11 cellular contexts compared by ENCODE assay signal in the genomic region with DNA sequence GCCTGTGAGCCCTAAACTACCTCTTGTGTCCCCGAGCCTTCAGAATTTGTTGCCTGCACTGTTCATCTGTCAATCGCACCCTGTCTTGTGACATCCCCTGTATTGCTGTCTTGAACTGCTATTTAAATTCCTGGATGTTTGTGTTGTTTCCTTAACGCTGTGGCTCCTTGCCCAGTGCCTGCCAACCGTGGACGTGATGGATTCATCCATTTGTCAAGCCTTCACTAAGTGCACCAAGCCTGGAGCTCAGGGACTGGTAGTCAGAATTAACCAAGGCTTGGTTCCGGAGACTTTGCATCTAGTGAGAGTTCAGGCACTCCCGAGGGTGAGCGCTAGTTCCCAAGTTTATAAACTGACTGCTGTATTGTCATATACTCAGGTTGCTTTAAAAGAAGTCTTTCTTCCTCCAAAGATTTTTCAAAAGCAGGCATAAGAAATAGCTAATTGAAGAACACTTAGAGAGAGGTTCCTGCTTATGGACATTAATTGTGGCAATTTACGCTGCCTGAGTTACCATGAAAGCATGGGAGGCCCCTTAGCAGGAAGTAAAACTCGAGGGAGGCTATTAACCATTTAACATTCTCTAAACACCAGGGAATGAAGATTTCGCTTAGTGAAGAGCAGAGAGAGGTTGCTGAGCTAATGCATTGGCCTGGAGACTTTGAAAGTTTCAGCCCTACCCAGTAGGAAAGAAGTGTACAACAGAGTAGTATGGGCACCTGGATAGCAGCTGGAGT. TPM values are rescaled to one million over a fixed set of nuclear protein-coding genes. Genes with fewer than 3 reads are reported as not detected.
DNase-seq lines count a peak whose midpoint lies in the region; ATAC-seq, FAIRE-seq and TF ChIP-seq lines count a peak whose summit lies in the region.
"Had no signal": no experiment of that assay in that cellular context is flagged by ENCODE, and none has a peak within 500 bp of the region (broad histone marks: within the 10 kb centered on the region; RNA-seq: fewer than 3 reads in every experiment).

No MANE protein-coding gene starts in this region.

- CTCF ChIA-PET in MCF 10A (lab: Yijun Ruan, JAX), result interaction anchor here (0.6 to 2.8 kb wide), 6 partner anchors 73 to 165 kb away, joined by 3 to 10 read pairs (median 4); no protein-coding TSS in a partner anchor

- H3K36me3 ChIP-seq in stomach smooth muscle (ENCODE audit: control insufficient read depth in 2 of 2, insufficient read depth in 2 of 2, low read length in 2 of 2) (peaks cover 0 to 7% of the 10 kb centered on the region in 2 donors), suprapubic skin (no peaks in the 10 kb centered on the region)

- DNase-seq in NCI-H1436 (lab: John Stamatoyannopoulos, UW), result peak; percentile 7
- DNase-seq in MCF 10A (ENCODE audit: unreplicated experiment), result peak; percentile 81
- DNase-seq in left colon, result no peak
- no peak for DNase-seq in suprapubic skin (ENCODE audit: low spot score in 2 of 2)
- no peak for DNase-seq in dedifferentiated amniotic fluid mesenchymal stem cell (ENCODE audit: extremely low spot score)
- no peak for DNase-seq in H54 (ENCODE audit: insufficient read length, low spot score)
- DNase-seq: activated CD4-positive, alpha-beta T cell treated with anti-CD3 and anti-CD28 coated beads for 48 hours; anterior cingulate cortex; HFFc6; RPMI8226 had no signal

- WGBS in suprapubic skin, result 33% methylated on average over 11 of the region's 11 CpGs

- H3K4me1 Mint-ChIP-seq in MCF 10A (ENCODE audit: insufficient read depth, unreplicated experiment), result peaks cover 14% of the 10 kb centered on the region

- H3K27ac Mint-ChIP-seq in MCF 10A (ENCODE audit: low read depth, unreplicated experiment), result no peak overlapping the region
- H3K27ac Mint-ChIP-seq: HFFc6 had no signal

- TF ChIP-seq EP300 in suprapubic skin (IDR thresholded peaks at IDR 0.05), result no peak

- peak; percentile 36 for ATAC-seq in left colon

- H3K4me1 ChIP-seq in stomach smooth muscle (ENCODE audit: control insufficient read depth, insufficient read depth, low read length) (peaks cover 31% of the 10 kb centered on the region), suprapubic skin (peaks cover 4% of the 10 kb centered on the region)

- peak overlapping the region in 1 of 2 donors; percentile 22 for H3K4me3 ChIP-seq in stomach smooth muscle (ENCODE audit: low read length in 2 of 2)
- H3K4me3 ChIP-seq in suprapubic skin, result no peak overlapping the region

- no peaks in the 10 kb centered on the region for H3K36me3 Mint-ChIP-seq in MCF 10A (ENCODE audit: insufficient read depth, unreplicated experiment)

- no peak for TF ChIP-seq CTCF in MCF 10A (IDR thresholded peaks at IDR 0.05; ENCODE audit: unreplicated experiment)
- TF ChIP-seq CTCF in suprapubic skin (IDR thresholded peaks at IDR 0.05), result no peak

- FAIRE-seq in H54 (lab: Jason Lieb, UNC), result no peak

- no TSS peak for BruUV-seq in MCF 10A (replicated peaks; lab: Mats Ljungman, UMichigan)

- H3K27me3 ChIP-seq in stomach smooth muscle (ENCODE audit: control insufficient read depth in 1 of 2, insufficient read depth in 2 of 2, low read length in 2 of 2) (no peaks in the 10 kb centered on the region), suprapubic skin (no peaks in the 10 kb centered on the region)

- no peak overlapping the region for H3K4me3 Mint-ChIP-seq in MCF 10A (ENCODE audit: unreplicated experiment)
- H3K4me3 Mint-ChIP-seq: HFFc6 had no signal

- H3K27ac ChIP-seq in stomach smooth muscle (ENCODE audit: low read length), result peak overlapping the region; percentile 55
- no peak overlapping the region for H3K27ac ChIP-seq in suprapubic skin

- TF ChIP-seq POLR2A in suprapubic skin (IDR thresholded peaks at IDR 0.05), result no peak
- no peak for TF ChIP-seq POLR2A in H54 (IDR thresholded peaks at IDR 0.05; ENCODE audit: low read depth, low read length)

- POLR2A ChIA-PET in MCF 10A (lab: Yijun Ruan, JAX), result no interaction called here

- intact Hi-C loops in MCF 10A (cut with micrococcal nuclease), result no loop called here
- intact Hi-C loops in left colon (cut with DNase I, micrococcal nuclease), result no loop called here

- H3K27me3 Mint-ChIP-seq in MCF 10A (ENCODE audit: insufficient read depth, unreplicated experiment), result no peaks in the 10 kb centered on the region

- no peaks in the 10 kb centered on the region for H3K9me3 ChIP-seq in stomach smooth muscle (ENCODE audit: control insufficient read depth in 2 of 2, low read length in 2 of 2)
- H3K9me3 ChIP-seq in suprapubic skin, result no peaks in the 10 kb centered on the region

- no peaks in the 10 kb centered on the region for H3K9me3 Mint-ChIP-seq in MCF 10A (ENCODE audit: unreplicated experiment)
- H3K9me3 Mint-ChIP-seq: HFFc6 had no signal

- H3K9ac ChIP-seq in stomach smooth muscle (ENCODE audit: low read length in 2 of 2), result peak overlapping the region in 1 of 2 donors; percentile 29

RNA-seq across cellular contexts. Expression of gene RGS3, which starts 29.0 kb away (rescaled TPM):
- total RNA-seq in MCF 10A (2022), result 32.1 and 34.8 TPM in 2 replicates
- 10 to 100 TPM; 59.6 to 74.8 TPM for total RNA-seq in left colon
- total RNA-seq in suprapubic skin, result 10 to 100 TPM; 11.0 to 18.8 (median 16.0) TPM

Comparison
In these comparisons a context has a peak if more than half of its experiments do, and no peak if none do; other contexts are left out.
1. DNase-seq: peak in NCI-H1436 (single experiment) and MCF 10A (single experiment); none in left colon (0 of 2), suprapubic skin (0 of 2), dedifferentiated amniotic fluid mesenchymal stem cell (single experiment) and H54 (single experiment).